1 cellular context compared by ENCODE assay signal in the genomic region with DNA sequence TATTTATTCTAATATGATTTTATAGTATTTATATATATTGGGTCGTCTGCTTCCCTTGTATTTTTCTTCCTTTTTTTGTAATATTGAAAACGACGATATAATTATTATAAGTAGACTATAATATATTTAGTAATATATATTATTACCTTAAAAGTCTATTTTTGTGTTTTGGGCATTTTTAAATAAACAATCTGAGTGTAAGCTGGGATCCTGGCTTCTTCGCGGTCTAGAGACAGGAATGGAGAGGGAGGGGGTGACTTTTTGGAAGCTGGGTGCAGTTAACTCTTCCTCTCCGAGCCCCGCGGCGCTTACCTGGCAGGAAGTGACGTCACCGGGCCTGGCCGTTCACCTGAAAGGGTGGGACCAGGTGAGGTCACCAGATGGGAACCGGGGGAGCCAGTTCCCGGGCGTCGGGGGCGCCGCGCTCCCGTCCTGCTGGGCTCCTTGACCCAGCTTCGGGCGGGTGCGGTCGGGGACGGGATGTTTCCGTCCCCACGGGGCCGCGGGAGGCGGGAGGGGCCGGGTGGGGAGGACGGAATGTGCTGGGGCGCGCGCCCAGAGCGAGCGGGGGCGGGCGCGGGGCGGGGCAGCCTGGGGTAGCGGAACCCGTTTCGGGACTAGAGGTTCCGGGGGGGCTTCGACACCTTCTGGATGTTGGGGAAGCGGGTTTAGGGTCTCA.
TF ChIP-seq lines count a peak whose summit lies in the region.

No MANE protein-coding gene starts in this region.

TF ChIP-seq in K562, 482 proteins besides CTCF, POLR2A, EP300 and RAD21 (continues in another document):
- TF ChIP-seq, protein P1, sequence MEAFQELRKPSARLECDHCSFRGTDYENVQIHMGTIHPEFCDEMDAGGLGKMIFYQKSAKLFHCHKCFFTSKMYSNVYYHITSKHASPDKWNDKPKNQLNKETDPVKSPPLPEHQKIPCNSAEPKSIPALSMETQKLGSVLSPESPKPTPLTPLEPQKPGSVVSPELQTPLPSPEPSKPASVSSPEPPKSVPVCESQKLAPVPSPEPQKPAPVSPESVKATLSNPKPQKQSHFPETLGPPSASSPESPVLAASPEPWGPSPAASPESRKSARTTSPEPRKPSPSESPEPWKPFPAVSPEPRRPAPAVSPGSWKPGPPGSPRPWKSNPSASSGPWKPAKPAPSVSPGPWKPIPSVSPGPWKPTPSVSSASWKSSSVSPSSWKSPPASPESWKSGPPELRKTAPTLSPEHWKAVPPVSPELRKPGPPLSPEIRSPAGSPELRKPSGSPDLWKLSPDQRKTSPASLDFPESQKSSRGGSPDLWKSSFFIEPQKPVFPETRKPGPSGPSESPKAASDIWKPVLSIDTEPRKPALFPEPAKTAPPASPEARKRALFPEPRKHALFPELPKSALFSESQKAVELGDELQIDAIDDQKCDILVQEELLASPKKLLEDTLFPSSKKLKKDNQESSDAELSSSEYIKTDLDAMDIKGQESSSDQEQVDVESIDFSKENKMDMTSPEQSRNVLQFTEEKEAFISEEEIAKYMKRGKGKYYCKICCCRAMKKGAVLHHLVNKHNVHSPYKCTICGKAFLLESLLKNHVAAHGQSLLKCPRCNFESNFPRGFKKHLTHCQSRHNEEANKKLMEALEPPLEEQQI (IDR thresholded peaks at IDR 0.05) = no peak
- TF ChIP-seq, protein P2, sequence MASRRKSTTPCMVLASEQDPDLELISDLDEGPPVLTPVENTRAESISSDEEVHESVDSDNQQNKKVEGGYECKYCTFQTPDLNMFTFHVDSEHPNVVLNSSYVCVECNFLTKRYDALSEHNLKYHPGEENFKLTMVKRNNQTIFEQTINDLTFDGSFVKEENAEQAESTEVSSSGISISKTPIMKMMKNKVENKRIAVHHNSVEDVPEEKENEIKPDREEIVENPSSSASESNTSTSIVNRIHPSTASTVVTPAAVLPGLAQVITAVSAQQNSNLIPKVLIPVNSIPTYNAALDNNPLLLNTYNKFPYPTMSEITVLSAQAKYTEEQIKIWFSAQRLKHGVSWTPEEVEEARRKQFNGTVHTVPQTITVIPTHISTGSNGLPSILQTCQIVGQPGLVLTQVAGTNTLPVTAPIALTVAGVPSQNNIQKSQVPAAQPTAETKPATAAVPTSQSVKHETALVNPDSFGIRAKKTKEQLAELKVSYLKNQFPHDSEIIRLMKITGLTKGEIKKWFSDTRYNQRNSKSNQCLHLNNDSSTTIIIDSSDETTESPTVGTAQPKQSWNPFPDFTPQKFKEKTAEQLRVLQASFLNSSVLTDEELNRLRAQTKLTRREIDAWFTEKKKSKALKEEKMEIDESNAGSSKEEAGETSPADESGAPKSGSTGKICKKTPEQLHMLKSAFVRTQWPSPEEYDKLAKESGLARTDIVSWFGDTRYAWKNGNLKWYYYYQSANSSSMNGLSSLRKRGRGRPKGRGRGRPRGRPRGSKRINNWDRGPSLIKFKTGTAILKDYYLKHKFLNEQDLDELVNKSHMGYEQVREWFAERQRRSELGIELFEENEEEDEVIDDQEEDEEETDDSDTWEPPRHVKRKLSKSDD (conservative IDR thresholded peaks at IDR 0.05; ENCODE audit: low read length) = no peak
- TF ChIP-seq CTBP1 (IDR thresholded peaks at IDR 0.05; ENCODE audit: borderline replicate concordance) (peak; percentile 77), RFX1 (IDR thresholded peaks at IDR 0.05) (no peak), CEBPB (tag; IDR thresholded peaks at IDR 0.05) (no peak), PML (IDR thresholded peaks at IDR 0.05; ENCODE audit: low read length) (peak; percentile 19; the same call in 1 of the 2 replicates), RNF2 (IDR thresholded peaks at IDR 0.05) (peak; percentile 6; the same call in 1 of the 2 replicates), RBM15 (IDR thresholded peaks at IDR 0.05; ENCODE audit: insufficient read depth, low read length) (no peak), PHB (CRISPR knock-in tag; IDR thresholded peaks at IDR 0.05) (no peak), KDM5B (IDR thresholded peaks at IDR 0.05; ENCODE audit: insufficient replicate concordance, low read depth, low read length) (peak; percentile 51), NBN (IDR thresholded peaks at IDR 0.05; ENCODE audit: low read depth) (peak; percentile 47; the same call in 1 of the 2 replicates), YY1 (IDR thresholded peaks at IDR 0.05; ENCODE audit: borderline replicate concordance in 1 of 3, control insufficient read depth in 1 of 3, extremely low read depth in 1 of 3, insufficient read depth in 3 of 3, insufficient read length in 1 of 3, insufficient replicate concordance in 2 of 3, low read depth in 1 of 3, low read length in 2 of 3) (peak in 1 of 3 experiments; percentile 25), RAD51 (IDR thresholded peaks at IDR 0.05; ENCODE audit: borderline replicate concordance, low read depth) (no peak), XRCC5 (IDR thresholded peaks at IDR 0.05; ENCODE audit: low read depth, low read length) (no peak), GABPB1 (CRISPR knock-in tag; IDR thresholded peaks at IDR 0.05) (peak; percentile 85), CBX5 (IDR thresholded peaks at IDR 0.05; ENCODE audit: borderline replicate concordance, low read depth) (no peak), SRSF1 (IDR thresholded peaks at IDR 0.05; ENCODE audit: low read depth, low read length) (no peak), LCOR (CRISPR knock-in tag; IDR thresholded peaks at IDR 0.05) (peak; percentile 56; the same call in 1 of the 2 replicates), JUND (IDR thresholded peaks at IDR 0.05; ENCODE audit: borderline replicate concordance, low read depth, low read length) (peak; percentile 92), JUND (tag; IDR thresholded peaks at IDR 0.05; ENCODE audit: borderline replicate concordance, low read depth, low read length) (peak; percentile 81; the same call in 2 of the 3 replicates), ZNF274 (IDR thresholded peaks at IDR 0.05; ENCODE audit: borderline replicate concordance, low read depth, low read length) (no peak), CREM (IDR thresholded peaks at IDR 0.05; ENCODE audit: low read depth) (peak; percentile 96), TAF1 (IDR thresholded peaks at IDR 0.05; ENCODE audit: control insufficient read depth, extremely low read depth, insufficient read depth, low read length, severe bottlenecking) (peak; percentile 59), SMARCA5 (IDR thresholded peaks at IDR 0.05) (no peak), JUNB (CRISPR knock-in tag; conservative IDR thresholded peaks at IDR 0.05) (peak; percentile 86), ZNF644 (tag; IDR thresholded peaks at IDR 0.05; ENCODE audit: low read depth) (0 out of 2 replicates have a peak, but pooled peaks have one; percentile 12), PYGO2 (tag; IDR thresholded peaks at IDR 0.05) (no peak), ZEB2 (IDR thresholded peaks at IDR 0.05) (peak; percentile 99), GATAD2B (IDR thresholded peaks at IDR 0.05; ENCODE audit: borderline replicate concordance) (peak; percentile 72; the same call in 1 of the 2 replicates), HNRNPUL1 (IDR thresholded peaks at IDR 0.05; ENCODE audit: low read length) (no peak), NONO (IDR thresholded peaks at IDR 0.05; ENCODE audit: low read depth in 2 of 2, low read length in 1 of 2) (no peak; a peak in 1 of 4 replicates), NFXL1 (CRISPR knock-in tag; IDR thresholded peaks at IDR 0.05) (no peak), EGR1 (conservative IDR thresholded peaks at IDR 0.05) (peak; percentile 87), TSC22D4 (tag; IDR thresholded peaks at IDR 0.05) (no peak), HMGN3 (IDR thresholded peaks at IDR 0.05; ENCODE audit: borderline replicate concordance, extremely low read depth, insufficient read length, low read depth, low read length) (peak; percentile 51), POLR2AphosphoS5 (IDR thresholded peaks at IDR 0.05; ENCODE audit: control insufficient read depth, insufficient read depth, low read depth, low read length) (peak; percentile 84)
- TF ChIP-seq, protein P3, sequence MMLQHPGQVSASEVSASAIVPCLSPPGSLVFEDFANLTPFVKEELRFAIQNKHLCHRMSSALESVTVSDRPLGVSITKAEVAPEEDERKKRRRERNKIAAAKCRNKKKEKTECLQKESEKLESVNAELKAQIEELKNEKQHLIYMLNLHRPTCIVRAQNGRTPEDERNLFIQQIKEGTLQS (IDR thresholded peaks at IDR 0.05) = peak; percentile 98
- TF ChIP-seq, protein P3 (CRISPR knock-in tag; conservative IDR thresholded peaks at IDR 0.05) = no peak
- TF ChIP-seq, protein P4, sequence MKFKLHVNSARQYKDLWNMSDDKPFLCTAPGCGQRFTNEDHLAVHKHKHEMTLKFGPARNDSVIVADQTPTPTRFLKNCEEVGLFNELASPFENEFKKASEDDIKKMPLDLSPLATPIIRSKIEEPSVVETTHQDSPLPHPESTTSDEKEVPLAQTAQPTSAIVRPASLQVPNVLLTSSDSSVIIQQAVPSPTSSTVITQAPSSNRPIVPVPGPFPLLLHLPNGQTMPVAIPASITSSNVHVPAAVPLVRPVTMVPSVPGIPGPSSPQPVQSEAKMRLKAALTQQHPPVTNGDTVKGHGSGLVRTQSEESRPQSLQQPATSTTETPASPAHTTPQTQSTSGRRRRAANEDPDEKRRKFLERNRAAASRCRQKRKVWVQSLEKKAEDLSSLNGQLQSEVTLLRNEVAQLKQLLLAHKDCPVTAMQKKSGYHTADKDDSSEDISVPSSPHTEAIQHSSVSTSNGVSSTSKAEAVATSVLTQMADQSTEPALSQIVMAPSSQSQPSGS (CRISPR knock-in tag; IDR thresholded peaks at IDR 0.05) = peak; percentile 17; the same call in 1 of the 2 replicates
- TF ChIP-seq, protein P5, sequence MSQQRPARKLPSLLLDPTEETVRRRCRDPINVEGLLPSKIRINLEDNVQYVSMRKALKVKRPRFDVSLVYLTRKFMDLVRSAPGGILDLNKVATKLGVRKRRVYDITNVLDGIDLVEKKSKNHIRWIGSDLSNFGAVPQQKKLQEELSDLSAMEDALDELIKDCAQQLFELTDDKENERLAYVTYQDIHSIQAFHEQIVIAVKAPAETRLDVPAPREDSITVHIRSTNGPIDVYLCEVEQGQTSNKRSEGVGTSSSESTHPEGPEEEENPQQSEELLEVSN (IDR thresholded peaks at IDR 0.05; ENCODE audit: borderline replicate concordance in 1 of 2, extremely low read depth in 1 of 2, insufficient read depth in 1 of 2, insufficient read length in 1 of 2, low read depth in 1 of 2, low read length in 1 of 2, poor library complexity in 1 of 2, severe bottlenecking in 1 of 2) = peak in 1 of 2 experiments; percentile 51
- TF ChIP-seq, protein P6, sequence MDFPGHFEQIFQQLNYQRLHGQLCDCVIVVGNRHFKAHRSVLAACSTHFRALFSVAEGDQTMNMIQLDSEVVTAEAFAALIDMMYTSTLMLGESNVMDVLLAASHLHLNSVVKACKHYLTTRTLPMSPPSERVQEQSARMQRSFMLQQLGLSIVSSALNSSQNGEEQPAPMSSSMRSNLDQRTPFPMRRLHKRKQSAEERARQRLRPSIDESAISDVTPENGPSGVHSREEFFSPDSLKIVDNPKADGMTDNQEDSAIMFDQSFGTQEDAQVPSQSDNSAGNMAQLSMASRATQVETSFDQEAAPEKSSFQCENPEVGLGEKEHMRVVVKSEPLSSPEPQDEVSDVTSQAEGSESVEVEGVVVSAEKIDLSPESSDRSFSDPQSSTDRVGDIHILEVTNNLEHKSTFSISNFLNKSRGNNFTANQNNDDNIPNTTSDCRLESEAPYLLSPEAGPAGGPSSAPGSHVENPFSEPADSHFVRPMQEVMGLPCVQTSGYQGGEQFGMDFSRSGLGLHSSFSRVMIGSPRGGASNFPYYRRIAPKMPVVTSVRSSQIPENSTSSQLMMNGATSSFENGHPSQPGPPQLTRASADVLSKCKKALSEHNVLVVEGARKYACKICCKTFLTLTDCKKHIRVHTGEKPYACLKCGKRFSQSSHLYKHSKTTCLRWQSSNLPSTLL (IDR thresholded peaks at IDR 0.05) = no peak
- TF ChIP-seq, protein P7, sequence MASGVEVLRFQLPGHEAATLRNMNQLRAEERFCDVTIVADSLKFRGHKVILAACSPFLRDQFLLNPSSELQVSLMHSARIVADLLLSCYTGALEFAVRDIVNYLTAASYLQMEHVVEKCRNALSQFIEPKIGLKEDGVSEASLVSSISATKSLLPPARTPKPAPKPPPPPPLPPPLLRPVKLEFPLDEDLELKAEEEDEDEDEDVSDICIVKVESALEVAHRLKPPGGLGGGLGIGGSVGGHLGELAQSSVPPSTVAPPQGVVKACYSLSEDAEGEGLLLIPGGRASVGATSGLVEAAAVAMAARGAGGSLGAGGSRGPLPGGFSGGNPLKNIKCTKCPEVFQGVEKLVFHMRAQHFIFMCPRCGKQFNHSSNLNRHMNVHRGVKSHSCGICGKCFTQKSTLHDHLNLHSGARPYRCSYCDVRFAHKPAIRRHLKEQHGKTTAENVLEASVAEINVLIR (CRISPR knock-in tag; IDR thresholded peaks at IDR 0.05) = peak; percentile 75
- TF ChIP-seq, protein P8, sequence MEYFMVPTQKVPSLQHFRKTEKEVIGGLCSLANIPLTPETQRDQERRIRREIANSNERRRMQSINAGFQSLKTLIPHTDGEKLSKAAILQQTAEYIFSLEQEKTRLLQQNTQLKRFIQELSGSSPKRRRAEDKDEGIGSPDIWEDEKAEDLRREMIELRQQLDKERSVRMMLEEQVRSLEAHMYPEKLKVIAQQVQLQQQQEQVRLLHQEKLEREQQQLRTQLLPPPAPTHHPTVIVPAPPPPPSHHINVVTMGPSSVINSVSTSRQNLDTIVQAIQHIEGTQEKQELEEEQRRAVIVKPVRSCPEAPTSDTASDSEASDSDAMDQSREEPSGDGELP (CRISPR knock-in tag; IDR thresholded peaks at IDR 0.05; ENCODE audit: borderline replicate concordance) = 0 out of 2 replicates have a peak, but pooled peaks have one; percentile 13
- TF ChIP-seq, protein P9, sequence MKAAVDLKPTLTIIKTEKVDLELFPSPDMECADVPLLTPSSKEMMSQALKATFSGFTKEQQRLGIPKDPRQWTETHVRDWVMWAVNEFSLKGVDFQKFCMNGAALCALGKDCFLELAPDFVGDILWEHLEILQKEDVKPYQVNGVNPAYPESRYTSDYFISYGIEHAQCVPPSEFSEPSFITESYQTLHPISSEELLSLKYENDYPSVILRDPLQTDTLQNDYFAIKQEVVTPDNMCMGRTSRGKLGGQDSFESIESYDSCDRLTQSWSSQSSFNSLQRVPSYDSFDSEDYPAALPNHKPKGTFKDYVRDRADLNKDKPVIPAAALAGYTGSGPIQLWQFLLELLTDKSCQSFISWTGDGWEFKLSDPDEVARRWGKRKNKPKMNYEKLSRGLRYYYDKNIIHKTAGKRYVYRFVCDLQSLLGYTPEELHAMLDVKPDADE (conservative IDR thresholded peaks at IDR 0.05; ENCODE audit: control insufficient read depth, low read depth, low read length) = peak; percentile 73; the same call in 1 of the 2 replicates
- TF ChIP-seq, protein P10, sequence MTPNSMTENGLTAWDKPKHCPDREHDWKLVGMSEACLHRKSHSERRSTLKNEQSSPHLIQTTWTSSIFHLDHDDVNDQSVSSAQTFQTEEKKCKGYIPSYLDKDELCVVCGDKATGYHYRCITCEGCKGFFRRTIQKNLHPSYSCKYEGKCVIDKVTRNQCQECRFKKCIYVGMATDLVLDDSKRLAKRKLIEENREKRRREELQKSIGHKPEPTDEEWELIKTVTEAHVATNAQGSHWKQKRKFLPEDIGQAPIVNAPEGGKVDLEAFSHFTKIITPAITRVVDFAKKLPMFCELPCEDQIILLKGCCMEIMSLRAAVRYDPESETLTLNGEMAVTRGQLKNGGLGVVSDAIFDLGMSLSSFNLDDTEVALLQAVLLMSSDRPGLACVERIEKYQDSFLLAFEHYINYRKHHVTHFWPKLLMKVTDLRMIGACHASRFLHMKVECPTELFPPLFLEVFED (CRISPR knock-in tag; conservative IDR thresholded peaks at IDR 0.05) = 0 out of 2 replicates have a peak, but pooled peaks have one; percentile 13
